Comparison of ENCODE assay signal across 1 cellular context in genomic region chr5:34007675-34008600, GRCh38.
A peak's percentile ranks its signal among the peaks of the same experiment; 100 is the strongest.
TF ChIP-seq lines count a peak whose summit lies in the region.

TSS of gene AMACR (minus strand) at chr5:34008050. CDS start at chr5:34008019, 31 bp downstream.

TF ChIP-seq in GM12878, 131 proteins besides CTCF, POLR2A, EP300 and RAD21 (continued from another document and continues in another):
- TF ChIP-seq ZBTB33 (IDR thresholded peaks at IDR 0.05): no peak
- no peak for TF ChIP-seq WRNIP1 (IDR thresholded peaks at IDR 0.05; ENCODE audit: borderline replicate concordance, low read depth, low read length)
- no peak for TF ChIP-seq JUNB (IDR thresholded peaks at IDR 0.05)
- TF ChIP-seq SIN3A (IDR thresholded peaks at IDR 0.05; ENCODE audit: low read depth, low read length): peak; percentile 52; the same call in 1 of the 2 replicates
- peak; percentile 63; the same call in 1 of the 2 replicates for TF ChIP-seq BACH1 (IDR thresholded peaks at IDR 0.05; ENCODE audit: borderline replicate concordance)
- peak; percentile 96 for TF ChIP-seq PML (IDR thresholded peaks at IDR 0.05; ENCODE audit: low read length)
- no peak for TF ChIP-seq HDAC2 (IDR thresholded peaks at IDR 0.05)
- no peak for TF ChIP-seq NR2C1 (IDR thresholded peaks at IDR 0.05)
- no peak for TF ChIP-seq MLLT1 (IDR thresholded peaks at IDR 0.05)
- TF ChIP-seq SMAD1 (IDR thresholded peaks at IDR 0.05; ENCODE audit: low read depth, partially characterized antibody): peak; percentile 20
- TF ChIP-seq CEBPB (IDR thresholded peaks at IDR 0.05; ENCODE audit: borderline replicate concordance in 1 of 2, low read depth in 2 of 2, low read length in 2 of 2): no peak
- no peak for TF ChIP-seq CBFB (IDR thresholded peaks at IDR 0.05; ENCODE audit: low read depth)
- TF ChIP-seq NKRF (conservative IDR thresholded peaks at IDR 0.05): peak; percentile 85
- TF ChIP-seq KAT2A (conservative IDR thresholded peaks at IDR 0.05; ENCODE audit: control insufficient read depth, low read depth, low read length): no peak
- TF ChIP-seq ZNF687 (IDR thresholded peaks at IDR 0.05): peak; percentile 77; the same call in 1 of the 2 replicates
- peak in 1 of 2 experiments; percentile 57; a peak in 2 of 4 replicates for TF ChIP-seq IKZF2 (IDR thresholded peaks at IDR 0.05)
- no peak for TF ChIP-seq CREB1 (IDR thresholded peaks at IDR 0.05; ENCODE audit: low read depth)
- no peak; the same call in 1 of the 2 replicates for TF ChIP-seq MXI1 (IDR thresholded peaks at IDR 0.05; ENCODE audit: low read depth, low read length)
- 0 out of 2 replicates have a peak, but pooled peaks have one; percentile 19 for TF ChIP-seq RELB (IDR thresholded peaks at IDR 0.05; ENCODE audit: low read depth)
- TF ChIP-seq FOXM1 (IDR thresholded peaks at IDR 0.05; ENCODE audit: low read depth, low read length): no peak
- no peak for TF ChIP-seq MYB (IDR thresholded peaks at IDR 0.05; ENCODE audit: borderline replicate concordance, low read depth, low read length)
- TF ChIP-seq KLF5 (IDR thresholded peaks at IDR 0.05; ENCODE audit: partially characterized antibody): no peak
- no peak; the same call in 1 of the 2 replicates for TF ChIP-seq ATF7 (IDR thresholded peaks at IDR 0.05; ENCODE audit: low read depth)
- TF ChIP-seq TCF12 (IDR thresholded peaks at IDR 0.05; ENCODE audit: low read depth, low read length): peak; percentile 55; the same call in 1 of the 2 replicates
- TF ChIP-seq MTA3 (IDR thresholded peaks at IDR 0.05; ENCODE audit: borderline replicate concordance, low read length): no peak
- 0 out of 2 replicates have a peak, but pooled peaks have one; percentile 38 for TF ChIP-seq ZNF217 (IDR thresholded peaks at IDR 0.05)
- TF ChIP-seq HSF1 (IDR thresholded peaks at IDR 0.05; ENCODE audit: low read depth, low read length): no peak
- TF ChIP-seq MYC (IDR thresholded peaks at IDR 0.05; ENCODE audit: insufficient read depth, insufficient read length, insufficient replicate concordance, low read length, severe bottlenecking): no peak
- 0 out of 4 replicates have a peak, but pooled peaks of 1 of the 2 experiments have one; percentile 53 for TF ChIP-seq SRF (IDR thresholded peaks at IDR 0.05; ENCODE audit: low read depth in 2 of 2, low read length in 2 of 2)
- TF ChIP-seq TARDBP (IDR thresholded peaks at IDR 0.05; ENCODE audit: borderline replicate concordance): 0 out of 2 replicates have a peak, but pooled peaks have one; percentile 23
- TF ChIP-seq ZNF207 (IDR thresholded peaks at IDR 0.05; ENCODE audit: borderline replicate concordance): peak; percentile 58; the same call in 1 of the 2 replicates
- no peak for TF ChIP-seq E2F4 (IDR thresholded peaks at IDR 0.05; ENCODE audit: low read depth, low read length)
- TF ChIP-seq EZH2 (IDR thresholded peaks at IDR 0.05; ENCODE audit: borderline replicate concordance, control insufficient read depth, low read depth, low read length): no peak
- no peak for TF ChIP-seq CHD1 (IDR thresholded peaks at IDR 0.05; ENCODE audit: low read depth, low read length)
- TF ChIP-seq PAX8 (IDR thresholded peaks at IDR 0.05): no peak
- no peak; the same call in none of the 2 replicates for TF ChIP-seq RB1 (IDR thresholded peaks at IDR 0.05; ENCODE audit: borderline replicate concordance)
- peak; percentile 38; the same call in 1 of the 2 replicates for TF ChIP-seq EED (IDR thresholded peaks at IDR 0.05; ENCODE audit: low read depth)
- TF ChIP-seq CEBPZ (IDR thresholded peaks at IDR 0.05; ENCODE audit: low read depth, low read length): no peak
- TF ChIP-seq E4F1 (IDR thresholded peaks at IDR 0.05; ENCODE audit: borderline replicate concordance, partially characterized antibody): no peak
- peak; percentile 95 for TF ChIP-seq IKZF1 (conservative IDR thresholded peaks at IDR 0.05)
- no peak for TF ChIP-seq YBX1 (IDR thresholded peaks at IDR 0.05)
- TF ChIP-seq POLR2AphosphoS2 (IDR thresholded peaks at IDR 0.05; ENCODE audit: low read depth, low read length): peak; percentile 75
